ENCODE assay signal across 8 cellular contexts in the genomic region with DNA sequence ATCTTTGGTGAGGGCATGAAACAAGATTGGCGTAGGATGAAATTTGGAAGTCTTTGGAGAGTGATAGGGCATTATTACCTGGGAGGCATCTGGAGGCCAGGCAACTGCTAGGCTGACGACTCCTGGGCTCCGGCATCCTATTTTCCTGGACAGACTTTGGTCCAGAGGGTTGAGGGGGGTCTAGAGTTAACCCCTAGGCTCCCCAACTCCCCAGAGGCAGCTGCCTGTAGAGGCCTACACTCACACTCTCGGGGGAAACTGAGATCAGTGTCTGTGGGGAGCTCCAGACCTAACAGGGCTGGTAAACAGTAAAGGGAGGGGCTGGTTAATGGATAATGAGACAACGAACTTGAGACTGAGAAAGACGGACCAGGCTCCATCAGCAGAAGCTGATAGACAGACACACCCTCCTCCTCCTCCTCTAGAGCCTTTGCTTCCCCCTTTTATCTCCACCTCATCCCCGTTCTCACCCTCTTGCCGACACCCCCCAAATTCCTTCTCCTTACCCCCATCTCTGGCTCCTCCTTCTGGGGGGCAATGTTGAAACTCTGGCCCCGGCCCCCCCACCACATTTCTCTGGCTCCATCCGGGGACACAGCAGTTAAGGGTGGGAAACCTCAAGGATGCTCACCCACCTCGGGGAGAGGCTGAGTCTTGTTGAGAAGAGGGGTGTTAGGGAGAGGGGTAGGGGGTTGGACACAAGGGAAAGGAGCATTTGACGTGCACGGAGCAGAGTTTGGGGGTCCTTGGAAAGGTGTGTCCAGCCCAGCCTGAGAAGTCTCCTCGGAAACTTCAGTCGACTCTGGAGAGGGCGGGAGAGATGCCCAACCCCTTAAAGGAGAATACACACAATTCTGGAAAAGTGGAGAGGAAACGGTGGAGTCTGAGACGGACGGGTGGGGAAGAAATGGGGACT. TPM values are rescaled to one million over a fixed set of nuclear protein-coding genes. Genes with fewer than 3 reads are reported as not detected.
DNase-seq lines count a peak whose midpoint lies in the region; ATAC-seq and TF ChIP-seq lines count a peak whose summit lies in the region.

A gene with protein sequence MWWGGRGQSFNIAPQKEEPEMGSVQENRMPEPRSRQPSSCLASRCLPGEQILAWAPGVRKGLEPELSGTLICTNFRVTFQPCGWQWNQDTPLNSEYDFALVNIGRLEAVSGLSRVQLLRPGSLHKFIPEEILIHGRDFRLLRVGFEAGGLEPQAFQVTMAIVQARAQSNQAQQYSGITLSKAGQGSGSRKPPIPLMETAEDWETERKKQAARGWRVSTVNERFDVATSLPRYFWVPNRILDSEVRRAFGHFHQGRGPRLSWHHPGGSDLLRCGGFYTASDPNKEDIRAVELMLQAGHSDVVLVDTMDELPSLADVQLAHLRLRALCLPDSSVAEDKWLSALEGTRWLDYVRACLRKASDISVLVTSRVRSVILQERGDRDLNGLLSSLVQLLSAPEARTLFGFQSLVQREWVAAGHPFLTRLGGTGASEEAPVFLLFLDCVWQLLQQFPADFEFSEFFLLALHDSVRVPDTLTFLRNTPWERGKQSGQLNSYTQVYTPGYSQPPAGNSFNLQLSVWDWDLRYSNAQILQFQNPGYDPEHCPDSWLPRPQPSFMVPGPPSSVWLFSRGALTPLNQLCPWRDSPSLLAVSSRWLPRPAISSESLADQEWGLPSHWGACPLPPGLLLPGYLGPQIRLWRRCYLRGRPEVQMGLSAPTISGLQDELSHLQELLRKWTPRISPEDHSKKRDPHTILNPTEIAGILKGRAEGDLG (minus strand): TSS at position 804 of the 916 bp plus-strand sequence. CDS start 232 bp downstream, at position 572.

- H3K9me3 Mint-ChIP-seq in endodermal cell = no peaks in the 10 kb centered on the region

- no peaks in the 10 kb centered on the region for H3K9me3 ChIP-seq in PC-3 (ENCODE audit: low read length)
- no peaks in the 10 kb centered on the region for H3K9me3 ChIP-seq in endodermal cell (ENCODE audit: control insufficient read depth, low read length)
- H3K9me3 ChIP-seq in mucosa of descending colon = no peaks in the 10 kb centered on the region

- ATAC-seq in PC-3 (peak; percentile 55), mucosa of descending colon (peak; percentile 73), HG03469 (IDR thresholded peaks at IDR 0.05; ENCODE audit: unreplicated experiment) (no peak)

- 35 to 51% methylated on average over 5 to 19 of the region's 19 CpGs for WGBS in endodermal cell (ENCODE audit: insufficient coverage in 1 of 2, insufficient read length in 1 of 2), 2 experiments

- peak within 1 kb of the TSS; percentile 85 for H3K27ac Mint-ChIP-seq in endodermal cell

- H3K4me2 ChIP-seq in PC-3 (ENCODE audit: low read length) = peak within 1 kb of the TSS; percentile 81

- no peaks in the 10 kb centered on the region for H3K27me3 ChIP-seq in PC-3 (ENCODE audit: low read length)
- no peaks in the 10 kb centered on the region for H3K27me3 ChIP-seq in endodermal cell (ENCODE audit: control insufficient read depth, insufficient read depth, low read length, poor library complexity, severe bottlenecking)

- CTCF ChIA-PET in PC-3 (lab: Charles Lee) = interaction anchor here (0.6 kb wide), 2 partner anchors 26 to 250 kb away, joined by 3 to 4 read pairs; no protein-coding TSS in a partner anchor

- H3K27ac ChIP-seq in PC-3 (ENCODE audit: low read length) (peak within 1 kb of the TSS; percentile 90), endodermal cell (ENCODE audit: low read depth, low read length) (no peak within 1 kb of the TSS)

- H3K36me3 Mint-ChIP-seq in endodermal cell (ENCODE audit: low read depth) = no peaks in the 10 kb centered on the region

- H3K4me1 ChIP-seq in PC-3 (ENCODE audit: insufficient read depth, low read length) (peaks cover 50% of the 10 kb centered on the region), endodermal cell (ENCODE audit: control insufficient read depth, insufficient read depth, low read length) (no peaks in the 10 kb centered on the region), mucosa of descending colon (ENCODE audit: low read depth) (peaks cover 36% of the 10 kb centered on the region)

- H3K79me2 ChIP-seq in PC-3 (ENCODE audit: low read length) = no peaks in the 10 kb centered on the region

- H3K9me2 ChIP-seq in PC-3 (replicated peaks; ENCODE audit: low read length) = no peaks in the 10 kb centered on the region

- H3F3A ChIP-seq in PC-3 (ENCODE audit: low read length, unreplicated experiment) = peaks cover 6% of the 10 kb centered on the region

- H2AFZ ChIP-seq in PC-3 (ENCODE audit: low read length) = peak within 1 kb of the TSS; percentile 88

- DNase-seq in EL (peak; percentile 54), PC-3 (peak; percentile 69), endodermal cell (peak; percentile 67), mucosa of descending colon (peak in 2 of 3 donors; percentile 67 to 83), UCSD-AML1 (lab: John Stamatoyannopoulos, UW; ENCODE audit: unreplicated experiment) (no peak), HuH-7.5 (ENCODE audit: low spot score) (no peak)
- DNase-seq in stimulated activated naive CD4-positive, alpha-beta T cell treated with Interleukin-2 at 50 U/mL for 16 hours (lab: John Stamatoyannopoulos, UW) = no peak

- no peaks in the 10 kb centered on the region for H4K20me1 ChIP-seq in PC-3 (ENCODE audit: low read length)

- intact Hi-C loops in PC-3 (cut with micrococcal nuclease) (no loop called here), mucosa of descending colon (cut with DNase I, micrococcal nuclease) (no loop called here)

- peaks cover 42% of the 10 kb centered on the region for H3K4me1 Mint-ChIP-seq in endodermal cell

- H3K9ac ChIP-seq in PC-3 (ENCODE audit: low read length) = peak within 1 kb of the TSS; percentile 59
- no peak within 1 kb of the TSS for H3K9ac ChIP-seq in endodermal cell (ENCODE audit: extremely low read depth, low read length, poor library complexity, severe bottlenecking)

- peak within 1 kb of the TSS; percentile 57 for H3K4me3 Mint-ChIP-seq in endodermal cell

- H3K36me3 ChIP-seq in PC-3 (ENCODE audit: low read depth, low read length) (no peaks in the 10 kb centered on the region), endodermal cell (ENCODE audit: control insufficient read depth, insufficient read depth, low read length) (no peaks in the 10 kb centered on the region), mucosa of descending colon (ENCODE audit: low read depth) (no peaks in the 10 kb centered on the region)

- POLR2A ChIA-PET in PC-3 (lab: Charles Lee; ENCODE audit: unreplicated experiment) = interaction anchor here (0.6 kb wide), 1 partner anchor 49 kb away, joined by 3 read pairs; a partner anchor contains a TSS

- H3K27me3 Mint-ChIP-seq in endodermal cell (ENCODE audit: insufficient read depth) = peaks cover 4% of the 10 kb centered on the region

- TF ChIP-seq CTCF in PC-3 (conservative IDR thresholded peaks at IDR 0.05; ENCODE audit: low read depth, low read length) = no peak
- no peak for TF ChIP-seq CTCF in endodermal cell (conservative IDR thresholded peaks at IDR 0.05)
- TF ChIP-seq CTCF in mucosa of descending colon (IDR thresholded peaks at IDR 0.05) = no peak

- peak within 1 kb of the TSS; percentile 75 for H3K4me3 ChIP-seq in PC-3 (ENCODE audit: low read length)
- peak within 1 kb of the TSS; percentile 29 for H3K4me3 ChIP-seq in endodermal cell (ENCODE audit: low read length)
- H3K4me3 ChIP-seq in mucosa of descending colon = peak within 1 kb of the TSS; percentile 46

- TSS peak; percentile 6 for BruUV-seq in PC-3 (replicated peaks; lab: Mats Ljungman, UMichigan)

RNA-seq across cellular contexts. Expression of the gene that starts here (rescaled TPM):
- total RNA-seq in PC-3 (2014; rRNA removed) (5.1 and 7.0 TPM in 2 replicates), endodermal cell (1 to 10 TPM; 4.7 to 6.6 TPM), mucosa of descending colon (100 to 1,000 TPM; 151 to 409 (median 217) TPM)
- polyA plus RNA-seq in endodermal cell (2013, experiment 1 of 2) = 9.5 TPM
- polyA plus RNA-seq in endodermal cell (2013, experiment 2 of 2) = 8.2 TPM

Comparison
In these comparisons a context has a peak if more than half of its experiments do, and no peak if none do; other contexts are left out.
1. RNA of the gene that starts here (total RNA-seq): 151 to 409 TPM in mucosa of descending colon; 4.7 to 6.6 TPM in endodermal cell and 5.1 to 7.0 TPM in PC-3; every median in the first group is over 10 times any median in the second.
2. DNase-seq: peak in EL (single experiment), PC-3 (single experiment), endodermal cell (single experiment) and mucosa of descending colon (2 of 3); none in UCSD-AML1 (single experiment), HuH-7.5 (single experiment) and stimulated activated naive CD4-positive, alpha-beta T cell treated with Interleukin-2 at 50 U/mL for 16 hours (single experiment).
3. Peak in every context shown above with its lines, with median percentiles within 50 percentile points of each other: H3K4me3 ChIP-seq.